In genomic region chr1:8825985-8826481, GRCh38 we compare ENCODE assay signal across 1 cellular context.
TF ChIP-seq lines count a peak whose summit lies in the region.

No MANE protein-coding gene starts in this region.

TF ChIP-seq in H1, 55 proteins besides CTCF, POLR2A, EP300 and RAD21:
- TF ChIP-seq CEBPB (IDR thresholded peaks at IDR 0.05; ENCODE audit: low read depth, low read length) = no peak
- TF ChIP-seq, protein P1, sequence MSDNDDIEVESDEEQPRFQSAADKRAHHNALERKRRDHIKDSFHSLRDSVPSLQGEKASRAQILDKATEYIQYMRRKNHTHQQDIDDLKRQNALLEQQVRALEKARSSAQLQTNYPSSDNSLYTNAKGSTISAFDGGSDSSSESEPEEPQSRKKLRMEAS (IDR thresholded peaks at IDR 0.05) = 0 out of 2 replicates have a peak, but pooled peaks have one; percentile 38
